ENCODE assay signal across 37 cellular contexts in the genomic region with DNA sequence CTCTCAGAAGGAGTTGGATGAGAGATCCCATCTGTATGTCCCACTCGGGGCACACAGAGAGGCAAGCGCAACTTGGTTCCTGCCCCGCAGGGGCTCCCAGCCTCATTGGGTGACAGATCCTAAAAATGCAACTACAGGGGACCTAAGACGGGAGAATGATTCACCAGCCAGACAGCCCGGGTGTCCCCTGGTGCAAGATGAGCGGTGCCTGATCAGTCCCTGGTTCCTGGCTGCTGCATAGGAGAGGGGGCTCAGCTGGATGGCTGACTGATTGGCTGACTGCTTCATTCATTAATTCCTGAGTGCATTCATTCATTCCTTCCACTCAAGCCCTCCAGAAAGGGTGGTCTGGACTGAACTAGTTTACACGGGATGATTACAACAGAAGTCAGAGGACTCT. TPM values are rescaled to one million over a fixed set of nuclear protein-coding genes. Genes with fewer than 3 reads are reported as not detected.
"Had no signal": no experiment of that assay in that cellular context is flagged by ENCODE, and none has a peak within 500 bp of the region (broad histone marks: within the 10 kb centered on the region; RNA-seq: fewer than 3 reads in every experiment).

No MANE protein-coding gene starts in this region.

- H3K27me3 ChIP-seq: body of pancreas, breast epithelium had no signal

- H3K4me3 Mint-ChIP-seq: activated CD4-positive, alpha-beta T cell treated with anti-CD3 and anti-CD28 coated beads, Interleukin-2, amount 10 ng/mL, durations not matched to agents 24 days and 14 days; activated CD8-positive, alpha-beta T cell treated with anti-CD3 and anti-CD28 coated beads for 36 hours; activated T-cell treated with anti-CD3 and anti-CD28 coated beads, Interleukin-2, amount 50 U/mL, for 72 hours; activated T-helper 17 cell treated with anti-CD3 and anti-CD28 coated beads, Interleukin-2, amount 50 U/mL, for 72 hours; T-cell had no signal

- H3K36me3 Mint-ChIP-seq: activated naive CD4-positive, alpha-beta T cell treated with anti-CD3 and anti-CD28 coated beads, Interleukin-2, amount 50 U/mL, for 72 hours; T-cell had no signal

- H3K27ac ChIP-seq: adrenal gland, body of pancreas, breast epithelium, RWPE1, SJCRH30, WERI-Rb-1 had no signal

- DNase-seq: activated CD4-positive, alpha-beta T cell treated with anti-CD3 and anti-CD28 coated beads for 1 hour; activated CD4-positive, alpha-beta T cell treated with anti-CD3 and anti-CD28 coated beads, Interleukin-2, amount 10 ng/mL, durations not matched to agents 24 days and 14 days; activated CD4-positive, alpha-beta T cell treated with anti-CD3 and anti-CD28 coated beads, Interleukin-2, amount 50 U/mL, for 4 hours; activated CD4-positive, CD25-positive, alpha-beta regulatory T cell; activated CD8-positive, alpha-beta T cell treated with anti-CD3 and anti-CD28 coated beads for 36 hours; activated effector memory CD4-positive, alpha-beta T cell treated with anti-CD3 and anti-CD28 coated beads, Interleukin-2, amount 50 U/mL, for 16 hours; activated naive CD4-positive, alpha-beta T cell treated with Interleukin-2 at 50 U/mL for 16 hours; activated T-cell treated with anti-CD3 and anti-CD28 coated beads, Interleukin-2, amount 50 U/mL, for 1 hour; activated T-cell treated with anti-CD3 and anti-CD28 coated beads, Interleukin-2, amount 50 U/mL, for 72 hours; adrenal gland; body of pancreas; cerebellar nuclear complex; Karpas-422; KBM-7; NCI-H1048; NCI-H1105 treated with DMSO at 0.1 percent for 48 hours; NCI-H1436; NCI-H1694; NCI-H1930; NCI-H345; NCI-H524 treated with DMSO at 0.1 percent for 48 hours; PC-9; SJCRH30; SK-N-SH; T-cell; T-helper 2 cell; T-helper 9 cell; WERI-Rb-1 had no signal

- ATAC-seq: activated CD8-positive, alpha-beta T cell treated with anti-CD3 and anti-CD28 coated beads for 36 hours; activated naive CD4-positive, alpha-beta T cell treated with anti-CD3 and anti-CD28 coated beads, Interleukin-2, amount 50 U/mL, for 72 hours; activated T-cell treated with anti-CD3 and anti-CD28 coated beads, Interleukin-2, amount 50 U/mL, for 72 hours; activated T-helper 17 cell treated with anti-CD3 and anti-CD28 coated beads, Interleukin-2, amount 50 U/mL, for 72 hours; body of pancreas; Right ventricle myocardium inferior; T-cell had no signal

- H3K27ac Mint-ChIP-seq: activated CD4-positive, alpha-beta T cell treated with anti-CD3 and anti-CD28 coated beads, Interleukin-2, amount 10 ng/mL, durations not matched to agents 24 days and 14 days; activated CD8-positive, alpha-beta T cell treated with anti-CD3 and anti-CD28 coated beads for 36 hours; activated T-cell treated with anti-CD3 and anti-CD28 coated beads, Interleukin-2, amount 50 U/mL, for 72 hours; activated T-helper 17 cell treated with anti-CD3 and anti-CD28 coated beads, Interleukin-2, amount 50 U/mL, for 72 hours; T-cell had no signal

- H2AFZ ChIP-seq: PC-9 had no signal

- H3K4me1 ChIP-seq: adrenal gland, body of pancreas, breast epithelium, SJCRH30 had no signal

- H3K9ac ChIP-seq: SK-N-SH had no signal

- H3K36me3 ChIP-seq: adrenal gland, breast epithelium, SJCRH30, WERI-Rb-1 had no signal

- H3K9me3 ChIP-seq: adrenal gland, body of pancreas, breast epithelium, SJCRH30, SK-N-SH had no signal

- H3K4me1 Mint-ChIP-seq: activated CD4-positive, alpha-beta T cell treated with anti-CD3 and anti-CD28 coated beads, Interleukin-2, amount 10 ng/mL, durations not matched to agents 24 days and 14 days; activated T-helper 17 cell treated with anti-CD3 and anti-CD28 coated beads, Interleukin-2, amount 50 U/mL, for 72 hours; T-cell had no signal

- H3K9me3 Mint-ChIP-seq: activated CD4-positive, alpha-beta T cell treated with anti-CD3 and anti-CD28 coated beads, Interleukin-2, amount 10 ng/mL, durations not matched to agents 24 days and 14 days; activated CD8-positive, alpha-beta T cell treated with anti-CD3 and anti-CD28 coated beads for 36 hours; activated T-helper 17 cell treated with anti-CD3 and anti-CD28 coated beads, Interleukin-2, amount 50 U/mL, for 72 hours; T-cell had no signal

- H3K9me2 ChIP-seq: SK-N-SH had no signal

- H3K4me2 ChIP-seq: SK-N-SH had no signal

- H3K4me3 ChIP-seq: adrenal gland, body of pancreas, breast epithelium, SJCRH30 had no signal

RNA-seq across cellular contexts. Expression of a gene that starts 54.9 kb away (rescaled TPM):
- total RNA-seq: activated CD4-positive, alpha-beta T cell treated with anti-CD3 and anti-CD28 coated beads, Interleukin-2, amount 10 ng/mL, durations not matched to agents 24 days and 14 days; activated CD8-positive, alpha-beta memory T cell treated with anti-CD3 and anti-CD28 coated beads for 36 hours; activated CD8-positive, alpha-beta T cell treated with anti-CD3 and anti-CD28 coated beads for 36 hours; activated naive CD4-positive, alpha-beta T cell treated with anti-CD3 and anti-CD28 coated beads, Interleukin-2, amount 50 U/mL, for 72 hours; activated T-cell treated with anti-CD3 and anti-CD28 coated beads, Interleukin-2, amount 50 U/mL, for 72 hours; activated T-helper 17 cell treated with anti-CD3 and anti-CD28 coated beads, Interleukin-2, amount 50 U/mL, for 72 hours; body of pancreas; MCF 10A; NCI-H460; OCI-LY7; PC-9; Right ventricle myocardium inferior; SJCRH30; T-cell had no signal
- polyA plus RNA-seq: SK-N-SH had no signal
